ENCODE assay signal across 42 cellular contexts in the genomic region with DNA sequence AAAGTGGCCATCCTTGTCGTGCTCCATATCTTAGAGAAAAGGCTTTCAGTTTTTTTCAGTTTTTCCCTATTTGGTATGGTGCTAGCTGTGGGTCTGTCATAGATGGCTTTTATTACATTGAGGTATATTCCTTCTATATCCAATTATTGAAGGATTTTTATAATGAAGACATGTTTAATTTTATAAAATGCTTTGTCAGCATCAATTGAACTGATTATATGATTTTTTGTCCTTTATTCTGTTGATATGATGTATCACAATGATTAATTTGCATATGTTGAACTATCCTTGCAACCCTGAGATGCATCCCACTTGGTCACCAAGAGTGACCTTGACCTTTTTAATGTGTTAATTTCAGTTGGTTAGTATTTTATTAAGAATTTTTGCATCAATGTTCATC. TPM values are rescaled to one million over a fixed set of nuclear protein-coding genes. Genes with fewer than 3 reads are reported as not detected.
"Had no signal": no experiment of that assay in that cellular context is flagged by ENCODE, and none has a peak within 500 bp of the region (broad histone marks: within the 10 kb centered on the region; RNA-seq: fewer than 3 reads in every experiment).

No MANE protein-coding gene starts in this region.

- H3K4me3 ChIP-seq: adrenal gland, ascending aorta, body of pancreas, breast epithelium, cardiac muscle cell had no signal

- FAIRE-seq: astrocyte, bronchial epithelial cell had no signal

- H3K9me3 ChIP-seq: adrenal gland, ascending aorta, body of pancreas, breast epithelium had no signal

- H3K36me3 Mint-ChIP-seq: activated naive CD4-positive, alpha-beta T cell treated with anti-CD3 and anti-CD28 coated beads, Interleukin-2, amount 10 ng/mL, durations not matched to agents 7 days and 5 days; activated naive CD4-positive, alpha-beta T cell treated with anti-CD3 and anti-CD28 coated beads, Interleukin-2, amount 50 U/mL, for 24 hours; activated naive CD4-positive, alpha-beta T cell treated with anti-CD3 and anti-CD28 coated beads, Interleukin-2, amount 50 U/mL, for 72 hours; activated naive CD8-positive, alpha-beta T cell; activated naive CD8-positive, alpha-beta T cell treated with anti-CD3 and anti-CD28 coated beads for 36 hours; activated naive CD8-positive, alpha-beta T cell treated with anti-CD3 and anti-CD28 coated beads, Interleukin-2, amount 10 ng/mL, durations not matched to agents 7 days and 5 days; brain had no signal

- DNase-seq: activated effector memory CD4-positive, alpha-beta T cell treated with anti-CD3 and anti-CD28 coated beads, Interleukin-2, amount 50 U/mL, for 16 hours; activated effector memory CD4-positive, alpha-beta T cell treated with Interleukin-2 at 50 U/mL for 16 hours; activated gamma-delta T cell; activated gamma-delta T cell treated with Interleukin-2 at 50 U/mL for 16 hours; activated naive CD4-positive, alpha-beta T cell; activated naive CD4-positive, alpha-beta T cell treated with anti-CD3 and anti-CD28 coated beads for 36 hours; activated naive CD4-positive, alpha-beta T cell treated with anti-CD3 and anti-CD28 coated beads, Interleukin-2, amount 10 ng/mL, durations not matched to agents 7 days and 5 days; activated naive CD4-positive, alpha-beta T cell treated with anti-CD3 and anti-CD28 coated beads, Interleukin-2, amount 50 U/mL, for 16 hours; activated naive CD4-positive, alpha-beta T cell treated with Interleukin-2 at 50 U/mL for 16 hours; activated naive CD8-positive, alpha-beta T cell treated with anti-CD3 and anti-CD28 coated beads for 36 hours; activated naive CD8-positive, alpha-beta T cell treated with anti-CD3 and anti-CD28 coated beads, Interleukin-2, amount 10 ng/mL, durations not matched to agents 7 days and 5 days; activated naive CD8-positive, alpha-beta T cell treated with anti-CD3 and anti-CD28 coated beads, Interleukin-2, amount 50 U/mL, for 24 hours; activated T-cell treated with anti-CD3 and anti-CD28 coated beads, Interleukin-2, amount 50 U/mL, for 1 hour; activated T-cell treated with anti-CD3 and anti-CD28 coated beads, Interleukin-2, amount 50 U/mL, for 24 hours; activated T-cell treated with anti-CD3 and anti-CD28 coated beads, Interleukin-2, amount 50 U/mL, for 4 hours; activated T-cell treated with anti-CD3 and anti-CD28 coated beads, Interleukin-2, amount 50 U/mL, for 48 hours; activated T-cell treated with anti-CD3 and anti-CD28 coated beads, Interleukin-2, amount 50 U/mL, for 72 hours; adrenal gland; amniotic stem cell; amygdala; anterior cingulate cortex; aorta; body of pancreas; brain microvascular endothelial cell; caudate nucleus; central memory CD4-positive, alpha-beta T cell; cerebellar nuclear complex had no signal

- H3K36me3 ChIP-seq: adrenal gland, ascending aorta, brain microvascular endothelial cell, breast epithelium, cardiac muscle cell had no signal

- H3K9me3 Mint-ChIP-seq: activated naive CD4-positive, alpha-beta T cell treated with anti-CD3 and anti-CD28 coated beads, Interleukin-2, amount 10 ng/mL, durations not matched to agents 7 days and 5 days; activated naive CD4-positive, alpha-beta T cell treated with anti-CD3 and anti-CD28 coated beads, Interleukin-2, amount 50 U/mL, for 24 hours; activated naive CD8-positive, alpha-beta T cell treated with anti-CD3 and anti-CD28 coated beads, Interleukin-2, amount 10 ng/mL, durations not matched to agents 7 days and 5 days; activated naive CD8-positive, alpha-beta T cell treated with anti-CD3 and anti-CD28 coated beads, Interleukin-2, amount 50 U/mL, for 24 hours; activated T-cell treated with anti-CD3 and anti-CD28 coated beads, Interleukin-2, amount 50 U/mL, for 24 hours; activated T-cell treated with anti-CD3 and anti-CD28 coated beads, Interleukin-2, amount 50 U/mL, for 4 hours; activated T-helper 1 cell treated with anti-CD3 and anti-CD28 coated beads, Interleukin-12 subunit alpha, Interleukin-12 subunit beta, Interleukin-2, Interleukin-4 antibody, amounts not matched to agents 30 ng/mL and 10 ng/mL and 1 ng/mL, durations not matched to agents 14 hours and 24 hours and 36 hours; activated T-helper 2 cell treated with anti-CD3 and anti-CD28 coated beads, Interferon-gamma antibody, Interleukin-2, Interleukin-4, amounts not matched to agents 10 μg/mL and 5 μg/mL and 100 μg/mL, durations not matched to agents 14 hours and 24 hours and 36 hours; brain had no signal

- H3K27ac ChIP-seq: adrenal gland, ascending aorta, body of pancreas, brain microvascular endothelial cell, breast epithelium, cardiac muscle cell had no signal

- H3K4me3 Mint-ChIP-seq: activated naive CD4-positive, alpha-beta T cell treated with anti-CD3 and anti-CD28 coated beads for 36 hours; activated naive CD4-positive, alpha-beta T cell treated with anti-CD3 and anti-CD28 coated beads, Interleukin-2, amount 10 ng/mL, durations not matched to agents 7 days and 5 days; activated naive CD4-positive, alpha-beta T cell treated with anti-CD3 and anti-CD28 coated beads, Interleukin-2, amount 50 U/mL, for 24 hours; activated naive CD8-positive, alpha-beta T cell; activated naive CD8-positive, alpha-beta T cell treated with anti-CD3 and anti-CD28 coated beads for 36 hours; activated naive CD8-positive, alpha-beta T cell treated with anti-CD3 and anti-CD28 coated beads, Interleukin-2, amount 10 ng/mL, durations not matched to agents 7 days and 5 days; activated naive CD8-positive, alpha-beta T cell treated with anti-CD3 and anti-CD28 coated beads, Interleukin-2, amount 50 U/mL, for 24 hours; activated T-cell treated with anti-CD3 and anti-CD28 coated beads, Interleukin-2, amount 50 U/mL, for 24 hours; activated T-cell treated with anti-CD3 and anti-CD28 coated beads, Interleukin-2, amount 50 U/mL, for 4 hours; activated T-cell treated with anti-CD3 and anti-CD28 coated beads, Interleukin-2, amount 50 U/mL, for 72 hours; activated T-helper 1 cell treated with anti-CD3 and anti-CD28 coated beads, Interleukin-12 subunit alpha, Interleukin-12 subunit beta, Interleukin-2, Interleukin-4 antibody, amounts not matched to agents 30 ng/mL and 10 ng/mL and 1 ng/mL, durations not matched to agents 14 hours and 24 hours and 36 hours; activated T-helper 17 cell treated with anti-CD3 and anti-CD28 coated beads, Interleukin-2, amount 50 U/mL, for 72 hours; brain; central memory CD8-positive, alpha-beta T cell had no signal

- H3K4me1 Mint-ChIP-seq: activated naive CD4-positive, alpha-beta T cell treated with anti-CD3 and anti-CD28 coated beads, Interleukin-2, amount 10 ng/mL, durations not matched to agents 7 days and 5 days; activated naive CD4-positive, alpha-beta T cell treated with anti-CD3 and anti-CD28 coated beads, Interleukin-2, amount 50 U/mL, for 24 hours; activated naive CD8-positive, alpha-beta T cell treated with anti-CD3 and anti-CD28 coated beads for 36 hours; activated naive CD8-positive, alpha-beta T cell treated with anti-CD3 and anti-CD28 coated beads, Interleukin-2, amount 10 ng/mL, durations not matched to agents 7 days and 5 days; activated naive CD8-positive, alpha-beta T cell treated with anti-CD3 and anti-CD28 coated beads, Interleukin-2, amount 50 U/mL, for 24 hours; activated T-helper 17 cell treated with anti-CD3 and anti-CD28 coated beads, Interleukin-2, amount 50 U/mL, for 72 hours; brain; central memory CD8-positive, alpha-beta T cell had no signal

- H3K4me1 ChIP-seq: adrenal gland, ascending aorta, body of pancreas, breast epithelium had no signal

- ATAC-seq: activated naive CD4-positive, alpha-beta T cell treated with anti-CD3 and anti-CD28 coated beads, Interleukin-2, amount 50 U/mL, for 72 hours; activated naive CD8-positive, alpha-beta T cell treated with anti-CD3 and anti-CD28 coated beads, Interleukin-2, amount 50 U/mL, for 24 hours; activated T-cell treated with anti-CD3 and anti-CD28 coated beads, Interleukin-2, amount 50 U/mL, for 4 hours; activated T-cell treated with anti-CD3 and anti-CD28 coated beads, Interleukin-2, amount 50 U/mL, for 72 hours; activated T-helper 17 cell treated with anti-CD3 and anti-CD28 coated beads, Interleukin-2, amount 50 U/mL, for 72 hours; body of pancreas had no signal

- H3K27ac Mint-ChIP-seq: activated naive CD4-positive, alpha-beta T cell treated with anti-CD3 and anti-CD28 coated beads for 36 hours; activated naive CD4-positive, alpha-beta T cell treated with anti-CD3 and anti-CD28 coated beads, Interleukin-2, amount 10 ng/mL, durations not matched to agents 7 days and 5 days; activated naive CD4-positive, alpha-beta T cell treated with anti-CD3 and anti-CD28 coated beads, Interleukin-2, amount 50 U/mL, for 24 hours; activated naive CD4-positive, alpha-beta T cell treated with anti-CD3 and anti-CD28 coated beads, Interleukin-2, amount 50 U/mL, for 72 hours; activated naive CD8-positive, alpha-beta T cell; activated naive CD8-positive, alpha-beta T cell treated with anti-CD3 and anti-CD28 coated beads for 36 hours; activated naive CD8-positive, alpha-beta T cell treated with anti-CD3 and anti-CD28 coated beads, Interleukin-2, amount 10 ng/mL, durations not matched to agents 7 days and 5 days; activated naive CD8-positive, alpha-beta T cell treated with anti-CD3 and anti-CD28 coated beads, Interleukin-2, amount 50 U/mL, for 24 hours; activated T-cell treated with anti-CD3 and anti-CD28 coated beads, Interleukin-2, amount 50 U/mL, for 24 hours; activated T-cell treated with anti-CD3 and anti-CD28 coated beads, Interleukin-2, amount 50 U/mL, for 72 hours; activated T-helper 1 cell treated with anti-CD3 and anti-CD28 coated beads, Interleukin-12 subunit alpha, Interleukin-12 subunit beta, Interleukin-2, Interleukin-4 antibody, amounts not matched to agents 30 ng/mL and 10 ng/mL and 1 ng/mL, durations not matched to agents 14 hours and 24 hours and 36 hours; activated T-helper 17 cell treated with anti-CD3 and anti-CD28 coated beads, Interleukin-2, amount 50 U/mL, for 72 hours; activated T-helper 2 cell treated with anti-CD3 and anti-CD28 coated beads, Interferon-gamma antibody, Interleukin-2, Interleukin-4, amounts not matched to agents 10 μg/mL and 5 μg/mL and 100 μg/mL, durations not matched to agents 14 hours and 24 hours and 36 hours; brain had no signal

- H3K27me3 Mint-ChIP-seq: activated naive CD4-positive, alpha-beta T cell treated with anti-CD3 and anti-CD28 coated beads, Interleukin-2, amount 10 ng/mL, durations not matched to agents 7 days and 5 days; activated naive CD4-positive, alpha-beta T cell treated with anti-CD3 and anti-CD28 coated beads, Interleukin-2, amount 50 U/mL, for 24 hours; activated naive CD8-positive, alpha-beta T cell; activated naive CD8-positive, alpha-beta T cell treated with anti-CD3 and anti-CD28 coated beads for 36 hours; activated naive CD8-positive, alpha-beta T cell treated with anti-CD3 and anti-CD28 coated beads, Interleukin-2, amount 10 ng/mL, durations not matched to agents 7 days and 5 days; activated naive CD8-positive, alpha-beta T cell treated with anti-CD3 and anti-CD28 coated beads, Interleukin-2, amount 50 U/mL, for 24 hours; activated T-cell treated with anti-CD3 and anti-CD28 coated beads, Interleukin-2, amount 50 U/mL, for 24 hours had no signal

- H3K27me3 ChIP-seq: adrenal gland, ascending aorta, body of pancreas, brain microvascular endothelial cell, breast epithelium, cardiac muscle cell had no signal

RNA-seq across cellular contexts. Expression of a gene that starts 55.1 kb away (rescaled TPM):
- total RNA-seq: activated naive CD4-positive, alpha-beta T cell treated with anti-CD3 and anti-CD28 coated beads for 36 hours; activated naive CD4-positive, alpha-beta T cell treated with anti-CD3 and anti-CD28 coated beads, Interleukin-2, amount 50 U/mL, for 72 hours; activated naive CD8-positive, alpha-beta T cell treated with anti-CD3 and anti-CD28 coated beads for 36 hours; activated naive CD8-positive, alpha-beta T cell treated with anti-CD3 and anti-CD28 coated beads, Interleukin-2, amount 10 ng/mL, durations not matched to agents 7 days and 5 days; activated T-cell treated with anti-CD3 and anti-CD28 coated beads, Interleukin-2, amount 50 U/mL, for 4 hours; activated T-cell treated with anti-CD3 and anti-CD28 coated beads, Interleukin-2, amount 50 U/mL, for 72 hours; activated T-helper 1 cell treated with anti-CD3 and anti-CD28 coated beads, Interleukin-12 subunit alpha, Interleukin-12 subunit beta, Interleukin-2, Interleukin-4 antibody, amounts not matched to agents 30 ng/mL and 10 ng/mL and 1 ng/mL, durations not matched to agents 14 hours and 24 hours and 36 hours; activated T-helper 17 cell treated with anti-CD3 and anti-CD28 coated beads, Interleukin-2, amount 50 U/mL, for 72 hours; activated T-helper 2 cell treated with anti-CD3 and anti-CD28 coated beads, Interferon-gamma antibody, Interleukin-2, Interleukin-4, amounts not matched to agents 10 μg/mL and 5 μg/mL and 100 μg/mL, durations not matched to agents 14 hours and 24 hours and 36 hours; adrenal gland; aorta; ascending aorta; breast epithelium; bronchial epithelial cell; cardiac muscle cell; cerebellum; chondrocyte had no signal
- polyA plus RNA-seq: adrenal gland, aorta, cardiac muscle cell had no signal
